In the genomic region with DNA sequence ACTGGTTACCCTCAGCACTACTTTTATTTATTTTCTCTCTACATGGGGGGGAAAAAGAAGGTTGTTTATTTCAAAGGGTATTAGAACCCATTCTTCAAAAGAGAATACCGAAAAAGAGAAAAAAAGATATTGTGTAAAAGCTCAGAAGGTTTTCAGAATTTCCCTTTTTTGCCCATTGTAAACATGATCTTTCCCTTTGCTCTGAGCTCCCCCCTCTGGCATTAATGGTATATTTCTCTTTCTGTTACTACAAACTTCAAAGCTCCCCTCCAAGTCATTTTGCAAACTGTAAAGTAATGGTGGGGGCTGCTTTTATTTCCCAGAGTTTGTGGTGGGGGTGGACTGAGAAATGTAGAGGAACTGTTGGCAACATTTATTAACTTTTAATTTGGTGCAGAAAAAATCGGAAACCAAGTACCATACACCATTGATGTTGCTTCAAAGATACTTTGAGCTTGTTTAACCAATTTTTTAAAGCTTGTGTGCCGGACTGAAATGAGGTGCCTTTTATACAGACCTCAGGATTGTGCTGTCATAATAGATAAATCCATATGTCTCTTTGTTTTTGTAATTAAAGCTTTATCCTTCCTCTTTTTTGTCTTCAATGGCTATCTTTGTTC, we compare ENCODE assay signal across 8 cellular contexts.
A peak's percentile ranks its signal among the peaks of the same experiment; 100 is the strongest.
DNase-seq lines count a peak whose midpoint lies in the region; ATAC-seq and TF ChIP-seq lines count a peak whose summit lies in the region.

No MANE protein-coding gene starts in this region.

- H3K9me3 ChIP-seq in CD8-positive, alpha-beta T cell (ENCODE audit: low read length) = no peaks in the 10 kb centered on the region
- no peaks in the 10 kb centered on the region for H3K9me3 ChIP-seq in SK-N-SH
- H3K9me3 ChIP-seq in left ventricle myocardium inferior (replicated peaks) = peaks cover 5% of the 10 kb centered on the region
- no peaks in the 10 kb centered on the region for H3K9me3 ChIP-seq in transverse colon

- in situ Hi-C loops in transverse colon (cut with MboI; ENCODE audit: low pct_ligation_motif_present in 1 of 4, low pct_unique_long_range_greater_than_20kb in 1 of 4, low sequenced_read_pairs in 3 of 4) = no loop called here

- ATAC-seq in CD8-positive, alpha-beta T cell = no peak
- no peak for ATAC-seq in HG02885 (IDR thresholded peaks at IDR 0.05; ENCODE audit: poor library complexity, unreplicated experiment)
- no peak for ATAC-seq in esophagus mucosa
- ATAC-seq in HG03280 (IDR thresholded peaks at IDR 0.05; ENCODE audit: unreplicated experiment) = no peak

- TF ChIP-seq EP300 in SK-N-SH (IDR thresholded peaks at IDR 0.05; ENCODE audit: borderline replicate concordance in 1 of 2, low read depth in 1 of 2, low read length in 1 of 2) (no peak), transverse colon (IDR thresholded peaks at IDR 0.05; ENCODE audit: low read depth) (no peak)

- H4K20me1 ChIP-seq in SK-N-SH (ENCODE audit: insufficient read depth) = no peaks in the 10 kb centered on the region

- no peaks in the 10 kb centered on the region for H3K36me3 ChIP-seq in CD8-positive, alpha-beta T cell (ENCODE audit: insufficient read depth, low read length)
- no peaks in the 10 kb centered on the region for H3K36me3 ChIP-seq in SK-N-SH (replicated peaks in 1 of 2; ENCODE audit: control insufficient read depth in 1 of 2, insufficient read depth in 2 of 2, low read length in 1 of 2)
- H3K36me3 ChIP-seq in left ventricle myocardium inferior = no peaks in the 10 kb centered on the region
- no peaks in the 10 kb centered on the region for H3K36me3 ChIP-seq in transverse colon

- no peaks in the 10 kb centered on the region for H3K27me3 Mint-ChIP-seq in CD8-positive, alpha-beta T cell (ENCODE audit: low read depth)

- no peak overlapping the region for H2AFZ ChIP-seq in SK-N-SH (ENCODE audit: low read depth)

- DNase-seq in CD8-positive, alpha-beta T cell = no peak
- no peak for DNase-seq in HFF-Myc (ENCODE audit: extremely low read depth, low read depth)
- peak; percentile 61 for DNase-seq in SK-N-SH
- no peak for DNase-seq in left ventricle myocardium inferior
- DNase-seq in transverse colon = no peak

- H3K27ac Mint-ChIP-seq in CD8-positive, alpha-beta T cell = no peak overlapping the region

- H3K9me2 ChIP-seq in SK-N-SH = no peaks in the 10 kb centered on the region

- H3K4me1 ChIP-seq in CD8-positive, alpha-beta T cell (ENCODE audit: insufficient read depth, low read length) = no peaks in the 10 kb centered on the region
- peaks cover 22 to 30% of the 10 kb centered on the region in 2 experiments; a peak in 3 of 4 replicates for H3K4me1 ChIP-seq in SK-N-SH (ENCODE audit: control insufficient read depth in 1 of 2, insufficient read depth in 2 of 2, low read depth in 1 of 2, low read length in 1 of 2)
- H3K4me1 ChIP-seq in left ventricle myocardium inferior = peaks cover 21% of the 10 kb centered on the region
- H3K4me1 ChIP-seq in transverse colon = peaks cover 0 to 4% (median 0%) of the 10 kb centered on the region in 4 donors

- WGBS in SK-N-SH (ENCODE audit: low lambda C conversion rate) = 47% methylated on average over 3 of the region's 3 CpGs
- WGBS in transverse colon (ENCODE audit: low coverage in 1 of 2), 2 donors = 51 to 61% methylated on average over 3 of the region's 3 CpGs

- H3K9me3 Mint-ChIP-seq in CD8-positive, alpha-beta T cell = no peaks in the 10 kb centered on the region

- H3K79me2 ChIP-seq in SK-N-SH (ENCODE audit: insufficient read depth) = peaks cover 32% of the 10 kb centered on the region

- H3F3A ChIP-seq in SK-N-SH (replicated peaks; ENCODE audit: insufficient read depth) = peaks cover 19% of the 10 kb centered on the region

- CTCF ChIA-PET in CD8-positive, alpha-beta T cell (lab: Charles Lee) = interaction anchor here (0.6 to 1.6 kb wide), 8 partner anchors 9 to 1116 kb away, joined by 3 to 5 read pairs (median 3); no protein-coding TSS in a partner anchor
- CTCF ChIA-PET in SK-N-SH (lab: Yijun Ruan, JAX) = interaction anchor here (0.6 to 3.3 kb wide), 56 partner anchors 8 to 1576 kb away, joined by 3 to 25 read pairs (median 4); partner anchors contain the start of gene PLXNA4

- H3K4me2 ChIP-seq in SK-N-SH = no peak overlapping the region; the same call in 1 of the 2 replicates

- peaks cover 5% of the 10 kb centered on the region for H3K4me1 Mint-ChIP-seq in CD8-positive, alpha-beta T cell (ENCODE audit: low read depth)

- H3K27ac ChIP-seq in CD8-positive, alpha-beta T cell (ENCODE audit: low read depth, low read length) = no peak overlapping the region
- peak overlapping the region in 1 of 2 experiments; percentile 92; a peak in 2 of 4 replicates for H3K27ac ChIP-seq in SK-N-SH (ENCODE audit: low read depth in 2 of 2, low read length in 1 of 2)
- H3K27ac ChIP-seq in left ventricle myocardium inferior (replicated peaks) = no peak overlapping the region
- no peak overlapping the region for H3K27ac ChIP-seq in transverse colon

- POLR2A ChIA-PET in CD8-positive, alpha-beta T cell (lab: Charles Lee) = no interaction called here
- POLR2A ChIA-PET in SK-N-SH (lab: Yijun Ruan, JAX) = interaction anchor here (1.0 to 1.3 kb wide), 2 partner anchors 141 to 309 kb away, joined by 3 to 4 read pairs; no protein-coding TSS in a partner anchor

- H3K36me3 Mint-ChIP-seq in CD8-positive, alpha-beta T cell = peaks cover 2% of the 10 kb centered on the region

- peak; percentile 93 for TF ChIP-seq RAD21 in SK-N-SH (IDR thresholded peaks at IDR 0.05; ENCODE audit: low read length)

- no peaks in the 10 kb centered on the region for H3K27me3 ChIP-seq in CD8-positive, alpha-beta T cell (ENCODE audit: insufficient read depth, low read length)
- no peaks in the 10 kb centered on the region for H3K27me3 ChIP-seq in SK-N-SH (ENCODE audit: insufficient read depth)
- H3K27me3 ChIP-seq in left ventricle myocardium inferior (ENCODE audit: low read depth) = no peaks in the 10 kb centered on the region
- no peaks in the 10 kb centered on the region for H3K27me3 ChIP-seq in transverse colon

- no peak overlapping the region for H3K4me3 ChIP-seq in CD8-positive, alpha-beta T cell (ENCODE audit: low read depth, low read length)
- H3K4me3 ChIP-seq in HFF-Myc (replicated peaks; ENCODE audit: low read depth, low read length) (no peak overlapping the region), SK-N-SH (ENCODE audit: low read depth in 2 of 2, low read length in 1 of 2) (no peak overlapping the region), left ventricle myocardium inferior (no peak overlapping the region), transverse colon (no peak overlapping the region)

- TF ChIP-seq POLR2A in transverse colon (IDR thresholded peaks at IDR 0.05) = no peak

- no peak overlapping the region for H3K9ac ChIP-seq in SK-N-SH

- intact Hi-C loops in CD8-positive, alpha-beta T cell (cut with DNase I, micrococcal nuclease) = loop anchor here (2.0 to 5.0 kb wide), 4 partner anchors 1116 to 1746 kb away; no protein-coding TSS in a partner anchor
- intact Hi-C loops in left ventricle myocardium inferior (cut with micrococcal nuclease) = no loop called here
- intact Hi-C loops in transverse colon (cut with DNase I; ENCODE audit: low total_unique reads) = no loop called here

- no peak overlapping the region for H3K4me3 Mint-ChIP-seq in CD8-positive, alpha-beta T cell

- peak; percentile 32 for TF ChIP-seq CTCF in CD8-positive, alpha-beta T cell (IDR thresholded peaks at IDR 0.05)
- TF ChIP-seq CTCF in HFF-Myc (IDR thresholded peaks at IDR 0.05; ENCODE audit: low read depth, low read length, missing control alignments) (peak; percentile 36), SK-N-SH (IDR thresholded peaks at IDR 0.05) (peak; percentile 83), left ventricle myocardium inferior (IDR thresholded peaks at IDR 0.05; ENCODE audit: borderline replicate concordance) (peak; percentile 58), transverse colon (IDR thresholded peaks at IDR 0.05) (peak in 3 of 5 experiments; percentile 16 to 21 (median 19))

TF ChIP-seq in SK-N-SH, 30 proteins besides CTCF, POLR2A, EP300 and RAD21:
- TF ChIP-seq NRF1 (IDR thresholded peaks at IDR 0.05; ENCODE audit: low read depth, low read length) = no peak
- peak; percentile 74 for TF ChIP-seq SMC3 (IDR thresholded peaks at IDR 0.05; ENCODE audit: low read depth, low read length)

Comparison
In these comparisons a context has a peak if more than half of its experiments do, and no peak if none do; other contexts are left out.
1. CTCF ChIP-seq: peak in every context shown above with its lines; median percentile 83 in SK-N-SH; 58 in left ventricle myocardium inferior; 36 in HFF-Myc; 32 in CD8-positive, alpha-beta T cell; 19 in transverse colon.
2. intact Hi-C loops: an anchor here in CD8-positive, alpha-beta T cell (2.0 to 5.0 kb wide); none called in left ventricle myocardium inferior and transverse colon.